Comparison of ENCODE assay signal across 31 cellular contexts in the genomic region with DNA sequence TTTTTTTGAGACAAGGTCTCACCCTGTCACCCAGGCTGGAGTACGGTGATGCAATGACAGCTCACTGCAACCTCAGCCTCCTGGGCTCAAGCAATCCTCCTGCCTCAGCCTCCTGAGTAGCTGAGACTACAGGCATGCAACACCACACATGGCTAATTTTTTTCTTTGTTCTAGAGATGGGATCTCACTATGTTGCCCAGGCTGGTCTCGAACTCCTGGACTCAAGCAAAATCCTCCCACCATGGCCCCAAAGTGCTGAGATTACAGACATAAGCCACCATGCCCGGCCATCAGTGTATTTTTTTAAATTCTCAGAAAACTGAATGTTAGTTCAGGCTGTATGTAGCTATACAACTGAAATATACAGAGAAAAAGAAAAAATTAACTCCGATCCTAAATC.
"Had no signal": no experiment of that assay in that cellular context is flagged by ENCODE, and none has a peak within 500 bp of the region (broad histone marks: within the 10 kb centered on the region; RNA-seq: fewer than 3 reads in every experiment).

No MANE protein-coding gene starts in this region.

- H3K4me2 ChIP-seq: neural progenitor cell, smooth muscle cell had no signal

- H3K4me3 Mint-ChIP-seq: natural killer cell; nephron; neural progenitor cell; stimulated activated memory B cell treated with anti-CD40 and anti-IgM and Interleukin-4, amounts not matched to agents 10 μg/mL and 1 μg/mL and 100 μg/mL, for 72 hours; stimulated activated naive CD8-positive, alpha-beta T cell treated with anti-CD3 and anti-CD28 coated beads, Interleukin-15, amount 100 ng/mL, for 72 hours; type B pancreatic cell had no signal

- H2AFZ ChIP-seq: neural progenitor cell, parathyroid adenoma had no signal

- H3K36me3 ChIP-seq: neural progenitor cell, ovary, uterus had no signal

- H3K27me3 Mint-ChIP-seq: progenitor cell of endocrine pancreas; stimulated activated memory B cell treated with anti-CD40 and anti-IgM and Interleukin-4, amounts not matched to agents 10 μg/mL and 1 μg/mL and 100 μg/mL, for 72 hours; stimulated activated naive CD8-positive, alpha-beta T cell treated with anti-CD3 and anti-CD28 coated beads, Interleukin-15, amount 100 ng/mL, for 72 hours; type B pancreatic cell had no signal

- H3K36me3 Mint-ChIP-seq: natural killer cell had no signal

- H3K4me3 ChIP-seq: neural progenitor cell, ovary, psoas muscle, skin epidermis, smooth muscle cell, spleen, suprapubic skin, testis, tibial artery, transverse colon, upper lobe of right lung, uterus had no signal

- ATAC-seq: natural killer cell; psoas muscle; right cardiac atrium; sciatic nerve; stimulated activated memory B cell treated with anti-CD40 and anti-IgM and Interleukin-4, amounts not matched to agents 10 μg/mL and 1 μg/mL and 100 μg/mL, for 72 hours; stimulated activated naive CD8-positive, alpha-beta T cell treated with anti-CD3 and anti-CD28 coated beads, Interleukin-15, amount 100 ng/mL, for 72 hours; stimulated activated naive CD8-positive, alpha-beta T cell treated with anti-CD3 and anti-CD28 coated beads, Interleukin-15, Interleukin-2, amounts not matched to agents 100 U/mL and 50 U/mL, for 24 hours; upper lobe of right lung had no signal

- H3K9ac ChIP-seq: neural progenitor cell, parathyroid adenoma had no signal

- DNase-seq: natural killer cell; occipital lobe; ovary; posterior cingulate gyrus; psoas muscle; right cardiac atrium; spleen; stimulated activated CD4-positive, alpha-beta T cell treated with anti-CD3 and anti-CD28 coated beads, Interleukin-12 subunit alpha, Interleukin-12 subunit beta, amount 100 ng/mL, for 4 hours; stimulated activated CD4-positive, alpha-beta T cell treated with anti-CD3 and anti-CD28 coated beads, Interleukin-1b, Interleukin-23, amount 100 ng/mL, for 48 hours; stimulated activated CD4-positive, alpha-beta T cell treated with anti-CD3 and anti-CD28 coated beads, Interleukin-4, amount 100 ng/mL, for 1 hour; stimulated activated CD4-positive, alpha-beta T cell treated with anti-CD3 and anti-CD28 coated beads, Interleukin-4, amount 100 ng/mL, for 4 hours; stimulated activated CD8-positive, alpha-beta memory T cell treated with anti-CD3 and anti-CD28 coated beads, Interleukin-4, amount 100 ng/mL, for 48 hours; stimulated activated naive CD4-positive, alpha-beta T cell; stimulated activated naive CD8-positive, alpha-beta T cell treated with anti-CD3 and anti-CD28 coated beads, Interleukin-15, amount 100 ng/mL, for 72 hours; stimulated activated naive CD8-positive, alpha-beta T cell treated with anti-CD3 and anti-CD28 coated beads, Interleukin-15, Interleukin-2, amounts not matched to agents 100 U/mL and 50 U/mL, for 24 hours; substantia nigra; testis; tibial artery; transverse colon; upper lobe of right lung; uterus had no signal

- H3K27ac Mint-ChIP-seq: nephron; neural progenitor cell; progenitor cell of endocrine pancreas; stimulated activated memory B cell treated with anti-CD40 and anti-IgM and Interleukin-4, amounts not matched to agents 10 μg/mL and 1 μg/mL and 100 μg/mL, for 72 hours; stimulated activated naive CD8-positive, alpha-beta T cell treated with anti-CD3 and anti-CD28 coated beads, Interleukin-15, amount 100 ng/mL, for 72 hours; type B pancreatic cell had no signal

- H3K9me3 ChIP-seq: ovary, psoas muscle, spleen, suprapubic skin, testis, tibial artery, transverse colon, upper lobe of right lung, uterus had no signal

- H3K27me3 ChIP-seq: neural progenitor cell, ovary, spleen, suprapubic skin, testis, tibial artery, transverse colon, upper lobe of right lung, uterus had no signal

- H3K27ac ChIP-seq: neural progenitor cell, ovary, parathyroid adenoma, psoas muscle, skin epidermis, spleen, suprapubic skin, testis, tibial artery, transverse colon, upper lobe of right lung, uterus had no signal

- H3K9me3 Mint-ChIP-seq: natural killer cell; nephron; neural progenitor cell; stimulated activated memory B cell treated with anti-CD40 and anti-IgM and Interleukin-4, amounts not matched to agents 10 μg/mL and 1 μg/mL and 100 μg/mL, for 72 hours; stimulated activated naive CD8-positive, alpha-beta T cell treated with anti-CD3 and anti-CD28 coated beads, Interleukin-15, amount 100 ng/mL, for 72 hours; type B pancreatic cell had no signal
